6 cellular contexts compared by ENCODE assay signal in genomic region chr19:35716735-35716984, GRCh38. TPM values are rescaled to one million over a fixed set of nuclear protein-coding genes. Genes with fewer than 3 reads are reported as not detected.
DNase-seq lines count a peak whose midpoint lies in the region; ATAC-seq and TF ChIP-seq lines count a peak whose summit lies in the region.

No MANE protein-coding gene starts in this region.

- DNase-seq in left ventricle myocardium inferior, result no peak
- DNase-seq in activated CD8-positive, alpha-beta memory T cell treated with anti-CD3 and anti-CD28 coated beads, Interleukin-2, amount 50 U/mL, for 4 hours, result no peak
- no peak for DNase-seq in activated CD4-positive, alpha-beta T cell treated with anti-CD3 and anti-CD28 coated beads for 1 hour

- H3K9me3 ChIP-seq in OCI-LY1 (ENCODE audit: low read length) (no peaks in the 10 kb centered on the region), left ventricle myocardium inferior (replicated peaks) (no peaks in the 10 kb centered on the region), thymus (ENCODE audit: control insufficient read depth) (peaks cover 1% of the 10 kb centered on the region)

- peaks cover 8% of the 10 kb centered on the region for H3K79me2 ChIP-seq in OCI-LY1 (ENCODE audit: insufficient read depth, low read length)

- WGBS in thymus, result under 1% methylated on average over 20 of the region's 20 CpGs

- H3K36me3 ChIP-seq in OCI-LY1 (ENCODE audit: insufficient read depth, low read length), result peaks cover 19% of the 10 kb centered on the region; the same call in 1 of the 2 replicates
- H3K36me3 ChIP-seq in left ventricle myocardium inferior, result peaks cover 18% of the 10 kb centered on the region
- peaks cover 24% of the 10 kb centered on the region for H3K36me3 ChIP-seq in thymus (ENCODE audit: control insufficient read depth, insufficient read depth)

- no peaks in the 10 kb centered on the region for H4K20me1 ChIP-seq in OCI-LY1 (ENCODE audit: insufficient read depth, low read length)

- TF ChIP-seq CTCF in OCI-LY1 (IDR thresholded peaks at IDR 0.05; ENCODE audit: low read length) (no peak), left ventricle myocardium inferior (IDR thresholded peaks at IDR 0.05; ENCODE audit: borderline replicate concordance) (no peak)

- peak; percentile 21 for ATAC-seq in GM19452 (IDR thresholded peaks at IDR 0.05; ENCODE audit: unreplicated experiment)

- H3K27ac ChIP-seq in OCI-LY1 (ENCODE audit: low read depth, low read length, poor library complexity, severe bottlenecking) (no peak overlapping the region), left ventricle myocardium inferior (replicated peaks) (peak overlapping the region; percentile 95), thymus (ENCODE audit: low read depth) (peak overlapping the region; percentile 78)

- H3K4me3 ChIP-seq in OCI-LY1 (ENCODE audit: low read depth, low read length, poor library complexity, severe bottlenecking) (peak overlapping the region; percentile 66), left ventricle myocardium inferior (peak overlapping the region; percentile 96), thymus (ENCODE audit: low read length) (peak overlapping the region; percentile 77)

- H3K4me1 ChIP-seq in OCI-LY1 (ENCODE audit: insufficient read depth, low read length, severe bottlenecking), result peaks cover 23% of the 10 kb centered on the region
- H3K4me1 ChIP-seq in left ventricle myocardium inferior, result peaks cover 43% of the 10 kb centered on the region
- H3K4me1 ChIP-seq in thymus (ENCODE audit: control insufficient read depth, insufficient read depth, low read length), result peaks cover 21% of the 10 kb centered on the region

- no peaks in the 10 kb centered on the region for H3K9me2 ChIP-seq in OCI-LY1 (ENCODE audit: low read depth, low read length)

- intact Hi-C loops in left ventricle myocardium inferior (cut with micrococcal nuclease), result loop anchor here (2.0 kb wide), 1 partner anchor 20 kb away; no protein-coding TSS in a partner anchor

- peak overlapping the region; percentile 61 for H3K9ac ChIP-seq in OCI-LY1 (ENCODE audit: low read length)

- H3F3A ChIP-seq in OCI-LY1 (ENCODE audit: insufficient read depth, low read length), result no peaks in the 10 kb centered on the region

- H2AFZ ChIP-seq in OCI-LY1 (ENCODE audit: low read length), result no peak overlapping the region

- H3K4me2 ChIP-seq in OCI-LY1 (ENCODE audit: low read length), result peak overlapping the region; percentile 73

- H3K27me3 ChIP-seq in OCI-LY1 (ENCODE audit: insufficient read depth, low read length) (peaks cover 3% of the 10 kb centered on the region; the same call in 1 of the 2 replicates), left ventricle myocardium inferior (ENCODE audit: low read depth) (no peaks in the 10 kb centered on the region), thymus (ENCODE audit: control insufficient read depth, insufficient read depth) (peaks cover 9% of the 10 kb centered on the region)

RNA-seq across cellular contexts. Expression of gene KMT2B, which starts 1.1 kb away (rescaled TPM):
- total RNA-seq in left ventricle myocardium inferior, result 12.8 TPM
- polyA plus RNA-seq in thymus, result 39.0 TPM

RNA-seq across cellular contexts. Expression of gene ZBTB32, which starts 12.3 kb away (rescaled TPM):
- not detected for total RNA-seq in left ventricle myocardium inferior
- 2.0 TPM for polyA plus RNA-seq in thymus

RNA-seq across cellular contexts. Expression of gene IGFLR1, which starts 25.6 kb away (rescaled TPM):
- 4.9 TPM for total RNA-seq in left ventricle myocardium inferior
- 67.8 TPM for polyA plus RNA-seq in thymus

RNA-seq across cellular contexts. Expression of gene U2AF1L4, which starts 28.6 kb away (rescaled TPM):
- total RNA-seq in left ventricle myocardium inferior, result 24.9 TPM
- polyA plus RNA-seq in thymus, result 45.0 TPM

RNA-seq across cellular contexts. Expression of gene PSENEN, which starts 28.8 kb away (rescaled TPM):
- total RNA-seq in left ventricle myocardium inferior, result 43.1 TPM
- 104 TPM for polyA plus RNA-seq in thymus
